Comparison of ENCODE assay signal across 12 cellular contexts in genomic region chr5:124725040-124725434, GRCh38. TPM values are rescaled to one million over a fixed set of nuclear protein-coding genes. Genes with fewer than 3 reads are reported as not detected.
DNase-seq lines count a peak whose midpoint lies in the region; ATAC-seq, FAIRE-seq and TF ChIP-seq lines count a peak whose summit lies in the region.
"Had no signal": no experiment of that assay in that cellular context is flagged by ENCODE, and none has a peak within 500 bp of the region (broad histone marks: within the 10 kb centered on the region; RNA-seq: fewer than 3 reads in every experiment).

No MANE protein-coding gene starts in this region.

- no peaks in the 10 kb centered on the region for H3K9me3 Mint-ChIP-seq in stimulated activated naive CD8-positive, alpha-beta T cell treated with anti-CD3 and anti-CD28 coated beads, Interleukin-15, amount 100 ng/mL, for 72 hours
- H3K9me3 Mint-ChIP-seq: activated naive CD4-positive, alpha-beta T cell treated with anti-CD3 and anti-CD28 coated beads for 36 hours had no signal

- H3K4me1 ChIP-seq in A549: no peaks in the 10 kb centered on the region
- peaks cover 86% of the 10 kb centered on the region for H3K4me1 ChIP-seq in OCI-LY7 (ENCODE audit: insufficient read depth, low read length, poor library complexity, severe bottlenecking)

- H3K4me2 ChIP-seq in A549 (no peak overlapping the region), OCI-LY7 (ENCODE audit: low read length) (peak overlapping the region; percentile 70)

- H3K27me3 Mint-ChIP-seq in stimulated activated naive CD8-positive, alpha-beta T cell treated with anti-CD3 and anti-CD28 coated beads, Interleukin-15, amount 100 ng/mL, for 72 hours: peaks cover 6% of the 10 kb centered on the region

- no peak for TF ChIP-seq POLR2A in A549 (IDR thresholded peaks at IDR 0.05; ENCODE audit: low read length)

- ATAC-seq in A549: peak; percentile 13 to 55; a peak in 2 of 6 replicates
- peak; percentile 62 for ATAC-seq in GM18861 (IDR thresholded peaks at IDR 0.05; ENCODE audit: unreplicated experiment)
- peak; percentile 54 for ATAC-seq in HG02588 (IDR thresholded peaks at IDR 0.05; ENCODE audit: unreplicated experiment)
- ATAC-seq in stimulated activated naive CD8-positive, alpha-beta T cell treated with anti-CD3 and anti-CD28 coated beads, Interleukin-15, amount 100 ng/mL, for 72 hours: no peak

- TF ChIP-seq CTCF in A549 (IDR thresholded peaks at IDR 0.05) (no peak), OCI-LY7 (conservative IDR thresholded peaks at IDR 0.05; ENCODE audit: low read length) (peak; percentile 85)

- H3K9me2 ChIP-seq in OCI-LY7 (ENCODE audit: insufficient read depth, low read length): no peaks in the 10 kb centered on the region

- CTCF ChIA-PET in A549 (lab: Yijun Ruan, JAX): interaction anchor here (1.3 kb wide), 1 partner anchor 27 kb away, joined by 5 read pairs; no protein-coding TSS in a partner anchor
- CTCF ChIA-PET in OCI-LY7 (lab: Charles Lee; ENCODE audit: unreplicated experiment): interaction anchor here (1.0 to 1.5 kb wide), 4 partner anchors 11 to 76 kb away, joined by 3 read pairs; no protein-coding TSS in a partner anchor

- H2AFZ ChIP-seq in OCI-LY7 (ENCODE audit: low read length): peak overlapping the region; percentile 54

- H3K79me2 ChIP-seq in OCI-LY7 (ENCODE audit: insufficient read depth, low read depth, low read length): peaks cover 97% of the 10 kb centered on the region

- DNase-seq in A549 (ENCODE audit: low read depth in 1 of 2, low spot score in 1 of 2) (no peak), OCI-LY7 (ENCODE audit: low spot score) (peak; percentile 83), activated gamma-delta T cell (lab: John Stamatoyannopoulos, UW) (no peak), NCI-H2171 (lab: John Stamatoyannopoulos, UW) (no peak)
- no peak for DNase-seq in stimulated activated naive CD8-positive, alpha-beta T cell treated with anti-CD3 and anti-CD28 coated beads, Interleukin-15, amount 100 ng/mL, for 72 hours
- DNase-seq in activated CD8-positive, alpha-beta memory T cell treated with anti-CD3 and anti-CD28 coated beads, Interleukin-2, amount 50 U/mL, for 4 hours: no peak
- DNase-seq: activated naive CD4-positive, alpha-beta T cell treated with anti-CD3 and anti-CD28 coated beads for 36 hours; IMR-90; NCI-H526 treated with DMSO at 0.1 percent for 48 hours; stimulated activated CD4-positive, alpha-beta T cell treated with anti-CD3 and anti-CD28 coated beads, Interleukin-4, amount 100 ng/mL, for 1 hour had no signal

- no peak for FAIRE-seq in A549 (lab: Jason Lieb, UNC)

- no peak overlapping the region for H3K4me3 Mint-ChIP-seq in stimulated activated naive CD8-positive, alpha-beta T cell treated with anti-CD3 and anti-CD28 coated beads, Interleukin-15, amount 100 ng/mL, for 72 hours
- H3K4me3 Mint-ChIP-seq: activated naive CD4-positive, alpha-beta T cell treated with anti-CD3 and anti-CD28 coated beads for 36 hours had no signal

- no peak for TF ChIP-seq EP300 in A549 (IDR thresholded peaks at IDR 0.05)

- H3K9me3 ChIP-seq in A549 (no peaks in the 10 kb centered on the region), OCI-LY7 (ENCODE audit: low read length) (no peaks in the 10 kb centered on the region)

- POLR2A ChIA-PET in A549 (lab: Yijun Ruan, JAX) (interaction anchor here (0.6 to 0.7 kb wide), 2 partner anchors 24 to 203 kb away, joined by 3 to 4 read pairs; no protein-coding TSS in a partner anchor), OCI-LY7 (lab: Charles Lee) (interaction anchor here (0.5 to 2.7 kb wide), 18 partner anchors 8 to 690 kb away, joined by 3 to 12 read pairs (median 5); partner anchors contain the start of gene ZNF608)

- 46% methylated on average over 4 of the region's 4 CpGs for WGBS in A549 (ENCODE audit: missing lambda C conversion rate)

- H3K4me3 ChIP-seq in A549 (no peak overlapping the region), OCI-LY7 (ENCODE audit: low read depth, low read length, poor library complexity, severe bottlenecking) (peak overlapping the region; percentile 71)

- no peaks in the 10 kb centered on the region for H4K20me1 ChIP-seq in OCI-LY7 (ENCODE audit: insufficient read depth, low read length)

- H3K27ac ChIP-seq in A549 (no peak overlapping the region), OCI-LY7 (ENCODE audit: low read depth, low read length, poor library complexity, severe bottlenecking) (peak overlapping the region; percentile 65)

- intact Hi-C loops in OCI-LY7 (cut with micrococcal nuclease; ENCODE audit: unreplicated experiment): no loop called here

- no peaks in the 10 kb centered on the region for H3K4me1 Mint-ChIP-seq in stimulated activated naive CD8-positive, alpha-beta T cell treated with anti-CD3 and anti-CD28 coated beads, Interleukin-15, amount 100 ng/mL, for 72 hours

- H3K27ac Mint-ChIP-seq in stimulated activated naive CD8-positive, alpha-beta T cell treated with anti-CD3 and anti-CD28 coated beads, Interleukin-15, amount 100 ng/mL, for 72 hours: no peak overlapping the region
- H3K27ac Mint-ChIP-seq: activated naive CD4-positive, alpha-beta T cell treated with anti-CD3 and anti-CD28 coated beads for 36 hours had no signal

- TF ChIP-seq RAD21 in A549 (conservative IDR thresholded peaks at IDR 0.05 in 1 of 2, IDR thresholded peaks at IDR 0.05 in 1 of 2): no peak

- H3K36me3 ChIP-seq in OCI-LY7 (ENCODE audit: insufficient read depth, low read length): no peaks in the 10 kb centered on the region

- no TSS peak for BruUV-seq in OCI-LY7 (replicated peaks; lab: Mats Ljungman, UMichigan)

TF ChIP-seq in A549, 52 proteins besides CTCF, POLR2A, EP300 and RAD21:
- TF ChIP-seq ZNF302 (CRISPR knock-in tag; IDR thresholded peaks at IDR 0.05) (no peak), KDM1A (IDR thresholded peaks at IDR 0.05; ENCODE audit: low read depth) (no peak), TP53 (CRISPR knock-in tag; IDR thresholded peaks at IDR 0.05) (no peak), CHD2 (IDR thresholded peaks at IDR 0.05; ENCODE audit: low read length, partially characterized antibody) (no peak), FOSB (CRISPR knock-in tag; IDR thresholded peaks at IDR 0.05) (no peak), CEBPB (IDR thresholded peaks at IDR 0.05) (no peak), JUN (IDR thresholded peaks at IDR 0.05) (no peak), POLR2AphosphoS2 (conservative IDR thresholded peaks at IDR 0.05; ENCODE audit: low read length) (no peak), NR3C1 (IDR thresholded peaks at IDR 0.05) (no peak), TFCP2L1 (CRISPR knock-in tag; IDR thresholded peaks at IDR 0.05) (no peak), SREBF2 (IDR thresholded peaks at IDR 0.05) (no peak), GATA3 (IDR thresholded peaks at IDR 0.05; ENCODE audit: borderline replicate concordance) (no peak), EHF (CRISPR knock-in tag; IDR thresholded peaks at IDR 0.05) (no peak), RARB (CRISPR knock-in tag; IDR thresholded peaks at IDR 0.05) (no peak), REST (IDR thresholded peaks at IDR 0.05) (no peak), CBX2 (IDR thresholded peaks at IDR 0.05; ENCODE audit: borderline replicate concordance, low read depth) (no peak), ESRRA (IDR thresholded peaks at IDR 0.05; ENCODE audit: borderline replicate concordance, low read length) (no peak), FOXS1 (CRISPR knock-in tag; IDR thresholded peaks at IDR 0.05) (no peak)
- TF ChIP-seq, protein P1, sequence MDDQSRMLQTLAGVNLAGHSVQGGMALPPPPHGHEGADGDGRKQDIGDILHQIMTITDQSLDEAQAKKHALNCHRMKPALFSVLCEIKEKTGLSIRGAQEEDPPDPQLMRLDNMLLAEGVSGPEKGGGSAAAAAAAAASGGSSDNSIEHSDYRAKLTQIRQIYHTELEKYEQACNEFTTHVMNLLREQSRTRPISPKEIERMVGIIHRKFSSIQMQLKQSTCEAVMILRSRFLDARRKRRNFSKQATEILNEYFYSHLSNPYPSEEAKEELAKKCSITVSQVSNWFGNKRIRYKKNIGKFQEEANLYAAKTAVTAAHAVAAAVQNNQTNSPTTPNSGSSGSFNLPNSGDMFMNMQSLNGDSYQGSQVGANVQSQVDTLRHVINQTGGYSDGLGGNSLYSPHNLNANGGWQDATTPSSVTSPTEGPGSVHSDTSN (IDR thresholded peaks at IDR 0.05): no peak
- TF ChIP-seq, protein P2, sequence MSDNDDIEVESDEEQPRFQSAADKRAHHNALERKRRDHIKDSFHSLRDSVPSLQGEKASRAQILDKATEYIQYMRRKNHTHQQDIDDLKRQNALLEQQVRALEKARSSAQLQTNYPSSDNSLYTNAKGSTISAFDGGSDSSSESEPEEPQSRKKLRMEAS (IDR thresholded peaks at IDR 0.05): no peak

RNA-seq across cellular contexts. Expression of gene ZNF608, which starts 21.4 kb away (rescaled TPM):
- 1.8 and 2.5 TPM in 2 replicates for polyA plus RNA-seq in A549 (2011; rRNA removed)
- polyA plus RNA-seq in A549 (2012; cell fraction: cytosol; rRNA removed): 0.34 and 0.38 TPM in 2 replicates
- polyA plus RNA-seq in A549 (2012; cell fraction: nucleus; rRNA removed): 0.46 and 0.84 TPM in 2 replicates
- polyA plus RNA-seq in A549 (2017; fragmentation: RNase III; extraction: RNeasy Plus Mini Kit Qiagen cat#74134 plus additional on column Dnase treatment): 0.43 to 0.77 TPM (median 0.66 TPM) in 3 replicates
- 1.4 and 2.5 TPM in 2 replicates for polyA minus RNA-seq in A549 (2011; rRNA and poly(A)+ RNA removed)
- total RNA-seq in OCI-LY7 (2014; rRNA removed; shearing (Covaris generic)): 22.6 and 25.7 TPM in 2 replicates
- total RNA-seq in OCI-LY7 (2022): 58.8 and 61.4 TPM in 2 replicates
- total RNA-seq: activated naive CD4-positive, alpha-beta T cell treated with anti-CD3 and anti-CD28 coated beads for 36 hours had no signal
